8 cellular contexts compared by ENCODE assay signal in the genomic region with DNA sequence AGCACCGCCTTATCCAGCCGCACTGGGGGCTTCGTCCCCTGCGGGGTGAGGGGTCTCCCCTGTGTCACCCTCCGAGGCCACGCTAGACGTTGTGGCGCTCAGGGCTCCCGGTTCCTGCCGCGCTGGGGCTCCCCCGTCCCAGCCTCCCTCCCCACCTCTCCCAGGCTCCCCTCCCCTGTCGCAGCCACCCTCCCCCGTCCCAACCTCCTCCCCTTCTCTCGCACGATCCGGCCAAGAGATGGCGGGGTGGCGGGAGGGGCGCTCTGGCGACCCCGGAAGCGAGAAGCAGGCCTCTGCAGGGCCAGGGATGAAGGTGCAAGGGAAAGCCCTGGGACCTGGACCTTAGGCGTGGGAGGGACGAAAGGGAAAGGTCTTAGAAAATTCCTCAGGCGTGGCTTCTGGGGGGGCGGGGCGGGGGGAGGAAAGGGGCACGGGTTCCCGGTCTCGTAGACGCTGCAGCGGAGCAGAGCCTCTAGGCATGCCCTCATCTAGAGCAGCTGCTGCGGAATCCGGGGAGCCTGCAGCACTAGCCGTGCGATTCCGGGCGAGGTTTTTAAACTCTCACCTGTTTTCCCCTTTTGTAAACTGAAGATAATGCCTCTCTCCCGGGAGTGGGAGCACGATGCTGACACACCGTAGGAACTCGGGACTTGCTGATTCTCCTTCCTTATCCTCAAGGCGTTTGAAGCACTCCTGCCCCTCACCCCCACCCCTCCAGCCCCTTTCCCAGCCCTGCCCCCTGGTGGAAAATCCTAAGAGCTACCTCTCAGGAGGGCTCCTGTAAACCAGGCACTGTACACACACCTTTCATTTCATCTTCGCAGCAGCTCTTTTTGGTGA. TPM values are rescaled to one million over a fixed set of nuclear protein-coding genes. Genes with fewer than 3 reads are reported as not detected.
DNase-seq lines count a peak whose midpoint lies in the region; ATAC-seq and TF ChIP-seq lines count a peak whose summit lies in the region.

No MANE protein-coding gene starts in this region.

- H3K27ac ChIP-seq in PC-3 (ENCODE audit: low read length) (no peak overlapping the region), right atrium auricular region (peak overlapping the region; percentile 75 to 83), gastrocnemius medialis (peak overlapping the region in 2 of 4 donors; percentile 8 to 30)

- in situ Hi-C loops in gastrocnemius medialis (cut with MboI; ENCODE audit: low sequenced_read_pairs in 4 of 4): loop anchor here in 1 of 4 donors (25.0 kb wide), 1 partner anchor 107 kb away; no protein-coding TSS in a partner anchor

- POLR2A ChIA-PET in PC-3 (lab: Charles Lee; ENCODE audit: unreplicated experiment): interaction anchor here (0.6 kb wide), 2 partner anchors 22 to 427 kb away, joined by 3 read pairs; no protein-coding TSS in a partner anchor

- H3K27me3 ChIP-seq in PC-3 (ENCODE audit: low read length) (no peaks in the 10 kb centered on the region), right atrium auricular region (no peaks in the 10 kb centered on the region), gastrocnemius medialis (peaks cover 26 to 39% (median 32%) of the 10 kb centered on the region in 3 donors)

- no peaks in the 10 kb centered on the region for H3K9me3 Mint-ChIP-seq in activated naive CD8-positive, alpha-beta T cell treated with anti-CD3 and anti-CD28 coated beads for 36 hours

- H4K20me1 ChIP-seq in PC-3 (ENCODE audit: low read length): no peaks in the 10 kb centered on the region

- TF ChIP-seq POLR2A in gastrocnemius medialis (IDR thresholded peaks at IDR 0.05): no peak

- H3K27ac Mint-ChIP-seq in activated naive CD8-positive, alpha-beta T cell treated with anti-CD3 and anti-CD28 coated beads for 36 hours: no peak overlapping the region

- H3K79me2 ChIP-seq in PC-3 (ENCODE audit: low read length): no peaks in the 10 kb centered on the region

- H3K9me3 ChIP-seq in PC-3 (ENCODE audit: low read length) (no peaks in the 10 kb centered on the region), right atrium auricular region (no peaks in the 10 kb centered on the region), gastrocnemius medialis (no peaks in the 10 kb centered on the region)

- H3K4me1 Mint-ChIP-seq in activated naive CD8-positive, alpha-beta T cell treated with anti-CD3 and anti-CD28 coated beads for 36 hours: peaks cover 12% of the 10 kb centered on the region

- H3K4me3 ChIP-seq in AG09309 (ENCODE audit: control insufficient read depth, low read depth, low read length): peak overlapping the region; percentile 62
- H3K4me3 ChIP-seq in PC-3 (ENCODE audit: low read length): peak overlapping the region; percentile 85
- H3K4me3 ChIP-seq in right atrium auricular region: peak overlapping the region; percentile 40 to 70
- H3K4me3 ChIP-seq in gastrocnemius medialis: peak overlapping the region; percentile 52 to 58 (median 55)

- TF ChIP-seq CTCF in AG09309 (IDR thresholded peaks at IDR 0.05; ENCODE audit: control insufficient read depth, insufficient read depth, low read depth, low read length, missing control alignments): peak; percentile 44
- TF ChIP-seq CTCF in PC-3 (conservative IDR thresholded peaks at IDR 0.05; ENCODE audit: low read depth, low read length): peak; percentile 76
- peak; percentile 41 to 65 for TF ChIP-seq CTCF in right atrium auricular region (IDR thresholded peaks at IDR 0.05)
- TF ChIP-seq CTCF in gastrocnemius medialis (IDR thresholded peaks at IDR 0.05 in 4 of 5, conservative IDR thresholded peaks at IDR 0.05 in 1 of 5): peak in 2 of 5 experiments; percentile 10 to 16

- no peaks in the 10 kb centered on the region for H3K36me3 ChIP-seq in PC-3 (ENCODE audit: low read depth, low read length)
- H3K36me3 ChIP-seq in right atrium auricular region: no peaks in the 10 kb centered on the region
- H3K36me3 ChIP-seq in gastrocnemius medialis: no peaks in the 10 kb centered on the region

- no TSS peak for BruUV-seq in PC-3 (replicated peaks; lab: Mats Ljungman, UMichigan)

- intact Hi-C loops in PC-3 (cut with micrococcal nuclease) (loop anchor here (1.0 kb wide), 1 partner anchor 21 kb away; no protein-coding TSS in a partner anchor), gastrocnemius medialis (cut with DNase I; ENCODE audit: low total_unique reads) (no loop called here)

- H3K4me1 ChIP-seq in PC-3 (ENCODE audit: insufficient read depth, low read length): peaks cover 19% of the 10 kb centered on the region
- peaks cover 0 to 56% of the 10 kb centered on the region in 2 donors for H3K4me1 ChIP-seq in right atrium auricular region
- peaks cover 7 to 10% of the 10 kb centered on the region in 2 donors for H3K4me1 ChIP-seq in gastrocnemius medialis

- CTCF ChIA-PET in PC-3 (lab: Charles Lee): interaction anchor here (0.5 to 1.0 kb wide), 7 partner anchors 15 to 583 kb away, joined by 3 to 9 read pairs (median 3); no protein-coding TSS in a partner anchor

- DNase-seq in AG09309 (ENCODE audit: low read depth) (no peak), PC-3 (peak; percentile 77), right atrium auricular region (ENCODE audit: low spot score) (no peak), gastrocnemius medialis (no peak)
- DNase-seq in activated naive CD8-positive, alpha-beta T cell treated with anti-CD3 and anti-CD28 coated beads for 36 hours: peak; percentile 35

- no peaks in the 10 kb centered on the region for H3K36me3 Mint-ChIP-seq in activated naive CD8-positive, alpha-beta T cell treated with anti-CD3 and anti-CD28 coated beads for 36 hours

- H3K27me3 Mint-ChIP-seq in activated naive CD8-positive, alpha-beta T cell treated with anti-CD3 and anti-CD28 coated beads for 36 hours: peaks cover 56% of the 10 kb centered on the region

- ATAC-seq in GM18519 (IDR thresholded peaks at IDR 0.05; ENCODE audit: low FRiP score, unreplicated experiment) (peak; percentile 33), HG03342 (IDR thresholded peaks at IDR 0.05; ENCODE audit: unreplicated experiment) (peak; percentile 42), PC-3 (peak; percentile 76), gastrocnemius medialis (peak in 1 of 2 donors; percentile 39), HG03565 (IDR thresholded peaks at IDR 0.05; ENCODE audit: unreplicated experiment) (no peak)

- H3K9ac ChIP-seq in PC-3 (ENCODE audit: low read length): peak overlapping the region; percentile 62

- H3F3A ChIP-seq in PC-3 (ENCODE audit: low read length, unreplicated experiment): no peaks in the 10 kb centered on the region

- peak overlapping the region; percentile 76 for H3K4me3 Mint-ChIP-seq in activated naive CD8-positive, alpha-beta T cell treated with anti-CD3 and anti-CD28 coated beads for 36 hours

- H3K9me2 ChIP-seq in PC-3 (replicated peaks; ENCODE audit: low read length): no peaks in the 10 kb centered on the region

- peak overlapping the region; percentile 97 for H2AFZ ChIP-seq in PC-3 (ENCODE audit: low read length)

- H3K4me2 ChIP-seq in PC-3 (ENCODE audit: low read length): peak overlapping the region; percentile 95

RNA-seq across cellular contexts. Expression of a gene that starts 14.4 kb away (rescaled TPM):
- total RNA-seq in PC-3 (2014; rRNA removed) (not detected in 2 replicates), right atrium auricular region (10 to 100 TPM in 1 of 2 donors, 1 to 10 TPM in 1; 8.2 to 23.3 TPM), gastrocnemius medialis (under 1 TPM in 2 of 4 donors, not detected in 2; 0.24 to 0.46 TPM)
- not detected for total RNA-seq in activated naive CD8-positive, alpha-beta T cell treated with anti-CD3 and anti-CD28 coated beads for 36 hours

RNA-seq across cellular contexts. Expression of a gene that starts 37.1 kb away (rescaled TPM):
- 0.17 and 0.58 TPM in 2 replicates for total RNA-seq in PC-3 (2014; rRNA removed)
- not detected for total RNA-seq in activated naive CD8-positive, alpha-beta T cell treated with anti-CD3 and anti-CD28 coated beads for 36 hours
- not detected for total RNA-seq in right atrium auricular region
- total RNA-seq in gastrocnemius medialis: not detected

RNA-seq across cellular contexts. Expression of a gene that starts 38.5 kb away (rescaled TPM):
- total RNA-seq in PC-3 (2014; rRNA removed) (not detected in 2 replicates), right atrium auricular region (not detected), gastrocnemius medialis (1 to 10 TPM in 1 of 4 donors, not detected in 3; 3.1 TPM)
- total RNA-seq in activated naive CD8-positive, alpha-beta T cell treated with anti-CD3 and anti-CD28 coated beads for 36 hours: not detected

Comparison
In these comparisons a context has a peak if more than half of its experiments do, and no peak if none do; other contexts are left out.
1. DNase-seq: peak in PC-3 (single experiment) and activated naive CD8-positive, alpha-beta T cell treated with anti-CD3 and anti-CD28 coated beads for 36 hours (single experiment); none in AG09309 (single experiment), right atrium auricular region (single experiment) and gastrocnemius medialis (0 of 2).
2. Peak in every context shown above with its lines, with median percentiles within 50 percentile points of each other: H3K4me3 ChIP-seq.